Comparison of ENCODE assay signal across 16 cellular contexts in the genomic region with DNA sequence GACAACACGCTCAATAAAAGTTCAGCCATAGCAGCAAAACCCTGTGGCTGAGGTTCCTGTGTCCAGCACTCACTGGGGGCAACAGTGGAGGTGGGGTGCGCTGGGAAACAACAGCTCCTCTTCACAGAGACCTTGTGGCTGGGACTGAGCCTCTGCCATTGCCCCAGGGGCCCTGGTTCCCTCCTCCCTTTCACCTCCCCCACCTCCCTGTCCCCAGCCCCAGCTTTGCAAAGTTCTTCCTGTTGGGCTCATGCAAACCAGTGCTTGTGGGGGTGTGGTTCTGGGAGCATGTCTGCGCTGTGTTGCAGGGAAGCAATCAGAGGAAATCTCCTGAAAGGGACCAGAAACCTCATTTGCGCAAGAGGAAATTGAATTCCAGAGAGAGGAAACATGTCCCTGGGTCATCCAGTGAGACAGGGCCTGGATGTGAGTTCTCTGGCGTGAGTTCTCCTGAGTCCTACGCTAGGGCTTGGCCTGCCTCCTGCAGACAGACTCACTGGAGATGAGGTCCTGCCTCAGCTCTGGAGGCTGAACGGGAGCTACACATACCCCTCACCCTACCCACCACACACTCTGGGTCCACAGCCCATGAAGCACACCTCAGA. TPM values are rescaled to one million over a fixed set of nuclear protein-coding genes. Genes with fewer than 3 reads are reported as not detected.
DNase-seq lines count a peak whose midpoint lies in the region; ATAC-seq and TF ChIP-seq lines count a peak whose summit lies in the region.
"Had no signal": no experiment of that assay in that cellular context is flagged by ENCODE, and none has a peak within 500 bp of the region (broad histone marks: within the 10 kb centered on the region; RNA-seq: fewer than 3 reads in every experiment).

No MANE protein-coding gene starts in this region.

- H3K27me3 ChIP-seq in GM23338 (ENCODE audit: insufficient read depth) (no peaks in the 10 kb centered on the region), gastroesophageal sphincter (no peaks in the 10 kb centered on the region)

- H3K4me1 ChIP-seq in GM23338 (ENCODE audit: insufficient read depth), result no peaks in the 10 kb centered on the region
- no peaks in the 10 kb centered on the region for H3K4me1 ChIP-seq in gastroesophageal sphincter
- H3K4me1 ChIP-seq: HAP-1 had no signal

- H2AFZ ChIP-seq in GM23338, result no peak overlapping the region

- no peaks in the 10 kb centered on the region for H3K36me3 Mint-ChIP-seq in GM23338 (ENCODE audit: low read depth)
- no peaks in the 10 kb centered on the region for H3K36me3 Mint-ChIP-seq in naive thymus-derived CD8-positive, alpha-beta T cell
- H3K36me3 Mint-ChIP-seq in activated T-cell treated with anti-CD3 and anti-CD28 coated beads, Interleukin-2, amount 50 U/mL, for 4 hours (ENCODE audit: insufficient read depth), result no peaks in the 10 kb centered on the region
- H3K36me3 Mint-ChIP-seq: CD14-positive monocyte had no signal

- H3K4me2 ChIP-seq in GM23338, result no peak overlapping the region

- no peaks in the 10 kb centered on the region for H3K79me2 ChIP-seq in GM23338 (replicated peaks; ENCODE audit: insufficient read depth)

- H3K36me3 ChIP-seq in GM23338 (ENCODE audit: insufficient read depth) (no peaks in the 10 kb centered on the region), SK-N-MC (ENCODE audit: insufficient read depth, low read length) (no peaks in the 10 kb centered on the region), gastroesophageal sphincter (no peaks in the 10 kb centered on the region)
- H3K36me3 ChIP-seq: HAP-1 had no signal

- no peak for TF ChIP-seq EP300 in gastroesophageal sphincter (IDR thresholded peaks at IDR 0.05)

- no peak for TF ChIP-seq CTCF in GM23338 (conservative IDR thresholded peaks at IDR 0.05; ENCODE audit: low read depth in 2 of 2)
- TF ChIP-seq CTCF in gastroesophageal sphincter (IDR thresholded peaks at IDR 0.05), result no peak

- DNase-seq in GM23338 (ENCODE audit: low spot score), result no peak
- DNase-seq in SK-N-MC (ENCODE audit: low read depth, low spot score), result peak; percentile 14
- peak; percentile 71 for DNase-seq in posterior vena cava (ENCODE audit: low spot score)
- no peak for DNase-seq in naive thymus-derived CD8-positive, alpha-beta T cell
- DNase-seq in activated T-cell treated with anti-CD3 and anti-CD28 coated beads, Interleukin-2, amount 50 U/mL, for 4 hours, result no peak
- no peak for DNase-seq in D341Med (ENCODE audit: low spot score)
- DNase-seq: ACHN; DMS79 treated with DMSO at 0.1 percent for 48 hours; NCI-H1105 treated with DMSO at 0.1 percent for 48 hours; NCI-H2107; NK-92 treated with Interleukin-12 subunit alpha and Interleukin-12 subunit beta, amount 100 ng/mL, for 24 hours; SIG-M5 had no signal

- H3K9ac ChIP-seq in SK-N-MC (ENCODE audit: insufficient read length), result no peak overlapping the region

- ATAC-seq in GM23338 (peak; percentile 17; the same call in 2 of the 3 replicates), gastroesophageal sphincter (peak; percentile 22)
- no peak for ATAC-seq in naive thymus-derived CD8-positive, alpha-beta T cell
- ATAC-seq in activated T-cell treated with anti-CD3 and anti-CD28 coated beads, Interleukin-2, amount 50 U/mL, for 4 hours, result no peak

- no peak for TF ChIP-seq POLR2A in gastroesophageal sphincter (IDR thresholded peaks at IDR 0.05)

- intact Hi-C loops in posterior vena cava (cut with DNase I), result no loop called here

- peaks cover 2% of the 10 kb centered on the region for H3K27me3 Mint-ChIP-seq in GM23338 (ENCODE audit: insufficient read depth, low read depth, poor library complexity)
- peaks cover 0 to 4% (median 0%) of the 10 kb centered on the region in 5 donors for H3K27me3 Mint-ChIP-seq in naive thymus-derived CD8-positive, alpha-beta T cell
- H3K27me3 Mint-ChIP-seq in activated T-cell treated with anti-CD3 and anti-CD28 coated beads, Interleukin-2, amount 50 U/mL, for 4 hours (ENCODE audit: low read depth), result no peaks in the 10 kb centered on the region

- no peaks in the 10 kb centered on the region; the same call in 2 of the 3 replicates for H3K9me3 Mint-ChIP-seq in GM23338
- H3K9me3 Mint-ChIP-seq in naive thymus-derived CD8-positive, alpha-beta T cell, result no peaks in the 10 kb centered on the region
- H3K9me3 Mint-ChIP-seq in activated T-cell treated with anti-CD3 and anti-CD28 coated beads, Interleukin-2, amount 50 U/mL, for 4 hours, result no peaks in the 10 kb centered on the region

- no CpG with 5 or more reads among the region's 7 CpGs for WGBS in gastroesophageal sphincter (ENCODE audit: low coverage in 1 of 2), 2 donors

- POLR2A ChIA-PET in naive thymus-derived CD8-positive, alpha-beta T cell (lab: Charles Lee), result no interaction called here

- H3K4me3 Mint-ChIP-seq in GM23338, result no peak overlapping the region
- no peak overlapping the region for H3K4me3 Mint-ChIP-seq in naive thymus-derived CD8-positive, alpha-beta T cell
- H3K4me3 Mint-ChIP-seq in activated T-cell treated with anti-CD3 and anti-CD28 coated beads, Interleukin-2, amount 50 U/mL, for 4 hours, result no peak overlapping the region
- H3K4me3 Mint-ChIP-seq: CD14-positive monocyte had no signal

- no peak overlapping the region for H3K27ac Mint-ChIP-seq in GM23338
- no peak overlapping the region for H3K27ac Mint-ChIP-seq in naive thymus-derived CD8-positive, alpha-beta T cell
- H3K27ac Mint-ChIP-seq: CD14-positive monocyte had no signal

- H3K4me3 ChIP-seq in GM23338, result no peak overlapping the region
- H3K4me3 ChIP-seq in SK-N-MC, result no peak overlapping the region
- H3K4me3 ChIP-seq in gastroesophageal sphincter, result no peak overlapping the region
- H3K4me3 ChIP-seq: HAP-1 had no signal

- H3K27ac ChIP-seq in GM23338 (ENCODE audit: low read depth) (no peak overlapping the region), SK-N-MC (no peak overlapping the region), gastroesophageal sphincter (no peak overlapping the region)

- H3K9me3 ChIP-seq in SK-N-MC (ENCODE audit: low read depth, low read length) (no peaks in the 10 kb centered on the region), gastroesophageal sphincter (no peaks in the 10 kb centered on the region)
- H3K9me3 ChIP-seq: HAP-1 had no signal

- no peaks in the 10 kb centered on the region for H3F3A ChIP-seq in GM23338 (replicated peaks; ENCODE audit: low read depth)

- H4K20me1 ChIP-seq in GM23338 (replicated peaks; ENCODE audit: insufficient read depth), result no peaks in the 10 kb centered on the region

- H3K9me2 ChIP-seq in GM23338 (ENCODE audit: insufficient read depth), result no peaks in the 10 kb centered on the region

- peaks cover 7% of the 10 kb centered on the region; the same call in 2 of the 3 replicates for H3K4me1 Mint-ChIP-seq in GM23338
- H3K4me1 Mint-ChIP-seq in naive thymus-derived CD8-positive, alpha-beta T cell, result no peaks in the 10 kb centered on the region
- H3K4me1 Mint-ChIP-seq in activated T-cell treated with anti-CD3 and anti-CD28 coated beads, Interleukin-2, amount 50 U/mL, for 4 hours (ENCODE audit: low read depth), result no peaks in the 10 kb centered on the region

TF ChIP-seq in GM23338, 12 proteins besides CTCF, POLR2A, EP300 and RAD21 (continues in another document):
- TF ChIP-seq ZNF114 (CRISPR knock-in tag; IDR thresholded peaks at IDR 0.05), result no peak

RNA-seq across cellular contexts. Expression of gene FATE1, which starts 7.4 kb away (rescaled TPM):
- 0.31 and 0.35 TPM in 2 replicates for total RNA-seq in GM23338 (2014; rRNA removed; shearing (Covaris generic))
- not detected in 2 replicates for polyA plus RNA-seq in GM23338 (2016; fragmentation: Nextera tagmentation; extraction: Ambion mirVana)
- total RNA-seq in gastroesophageal sphincter, result under 1 TPM in 1 of 4 donors, not detected in 3; 0.42 TPM
- not detected for total RNA-seq in posterior vena cava
- total RNA-seq in naive thymus-derived CD8-positive, alpha-beta T cell, result not detected
- not detected for polyA plus RNA-seq in naive thymus-derived CD8-positive, alpha-beta T cell
- total RNA-seq in activated T-cell treated with anti-CD3 and anti-CD28 coated beads, Interleukin-2, amount 50 U/mL, for 4 hours, result not detected
- total RNA-seq: G401 had no signal
- polyA plus RNA-seq: CD14-positive monocyte had no signal

RNA-seq across cellular contexts. Expression of gene CNGA2, which starts 11.3 kb away (rescaled TPM):
- not detected in 2 replicates for total RNA-seq in GM23338 (2014; rRNA removed; shearing (Covaris generic))
- not detected in 2 replicates for polyA plus RNA-seq in GM23338 (2016; fragmentation: Nextera tagmentation; extraction: Ambion mirVana)
- not detected for total RNA-seq in gastroesophageal sphincter
- not detected for total RNA-seq in posterior vena cava
- not detected for total RNA-seq in naive thymus-derived CD8-positive, alpha-beta T cell
- polyA plus RNA-seq in naive thymus-derived CD8-positive, alpha-beta T cell, result not detected
- total RNA-seq in activated T-cell treated with anti-CD3 and anti-CD28 coated beads, Interleukin-2, amount 50 U/mL, for 4 hours, result not detected
- total RNA-seq: G401 had no signal
- polyA plus RNA-seq: CD14-positive monocyte had no signal

RNA-seq across cellular contexts. Expression of gene PRRG3, which starts 28.0 kb away (rescaled TPM):
- total RNA-seq in GM23338 (2014; rRNA removed; shearing (Covaris generic)), result 1.6 and 10.6 TPM in 2 replicates
- polyA plus RNA-seq in GM23338 (2016; fragmentation: Nextera tagmentation; extraction: Ambion mirVana), result 3.7 and 5.0 TPM in 2 replicates
- 1 to 10 TPM in 1 of 4 donors, under 1 TPM in 3; 0.47 to 1.3 (median 0.71) TPM for total RNA-seq in gastroesophageal sphincter
- total RNA-seq in posterior vena cava, result 1 to 10 TPM in 1 of 2 donors, under 1 TPM in 1; 0.86 to 5.1 TPM
- total RNA-seq in naive thymus-derived CD8-positive, alpha-beta T cell, result not detected
- polyA plus RNA-seq in naive thymus-derived CD8-positive, alpha-beta T cell, result not detected
- total RNA-seq in activated T-cell treated with anti-CD3 and anti-CD28 coated beads, Interleukin-2, amount 50 U/mL, for 4 hours, result not detected
- total RNA-seq: G401 had no signal
- polyA plus RNA-seq: CD14-positive monocyte had no signal

Comparison
In these comparisons a context has a peak if more than half of its experiments do, and no peak if none do; other contexts are left out.
1. ATAC-seq: peak in GM23338 (single experiment) and gastroesophageal sphincter (single experiment); none in naive thymus-derived CD8-positive, alpha-beta T cell (0 of 2) and activated T-cell treated with anti-CD3 and anti-CD28 coated beads, Interleukin-2, amount 50 U/mL, for 4 hours (0 of 2).
2. DNase-seq: peak in SK-N-MC (single experiment) and posterior vena cava (single experiment); none in GM23338 (single experiment), naive thymus-derived CD8-positive, alpha-beta T cell (0 of 10), activated T-cell treated with anti-CD3 and anti-CD28 coated beads, Interleukin-2, amount 50 U/mL, for 4 hours (single experiment) and D341Med (single experiment).